10 cellular contexts compared by ENCODE assay signal in the genomic region with DNA sequence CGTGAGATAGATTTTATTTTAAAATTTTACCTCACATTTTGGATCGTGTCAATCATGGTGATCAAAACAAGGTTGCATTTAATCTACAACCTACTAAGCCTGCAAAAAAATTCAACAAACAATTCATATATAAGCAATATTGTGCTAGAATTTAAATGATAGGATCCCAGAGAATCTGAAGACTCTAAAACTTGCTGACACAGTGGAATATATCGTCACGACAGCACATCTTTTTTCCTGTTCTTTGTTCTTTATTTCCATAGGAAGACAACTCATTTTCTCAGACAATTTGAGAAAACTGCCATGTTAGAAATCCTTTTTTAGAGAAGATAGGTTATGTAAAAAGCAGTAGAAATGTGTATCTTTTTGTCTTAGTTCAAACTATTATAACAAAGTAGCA.
"Had no signal": no experiment of that assay in that cellular context is flagged by ENCODE, and none has a peak within 500 bp of the region (broad histone marks: within the 10 kb centered on the region; RNA-seq: fewer than 3 reads in every experiment).

No MANE protein-coding gene starts in this region.

- H3K9ac ChIP-seq: GM23248, KMS-11 had no signal

- H3K4me2 ChIP-seq: KMS-11 had no signal

- H3K27ac ChIP-seq: GM23248, KMS-11 had no signal

- H3K27ac Mint-ChIP-seq: HFFc6 had no signal

- H3K9me3 ChIP-seq: HAP-1 had no signal

- H3K4me1 ChIP-seq: HAP-1 had no signal

- H2AFZ ChIP-seq: GM23248 had no signal

- H3K4me3 Mint-ChIP-seq: HFFc6 had no signal

- DNase-seq: GM23248, GOT3, H7, HFFc6, Karpas-422, KBM-7 had no signal

- ATAC-seq: HCT116 had no signal

- FAIRE-seq: HTR-8/SVneo had no signal

- H3K36me3 ChIP-seq: HAP-1 had no signal

- H3K4me3 ChIP-seq: GM23248, HAP-1 had no signal
